In genomic region chr5:55037046-55037771, GRCh38 we compare ENCODE assay signal across 8 cellular contexts. TPM values are rescaled to one million over a fixed set of nuclear protein-coding genes. Genes with fewer than 3 reads are reported as not detected.
DNase-seq lines count a peak whose midpoint lies in the region; ATAC-seq, FAIRE-seq and TF ChIP-seq lines count a peak whose summit lies in the region.

No MANE protein-coding gene starts in this region.

- H3K36me3 ChIP-seq in keratinocyte (ENCODE audit: control insufficient read depth in 2 of 2, extremely low read depth in 1 of 2, insufficient read depth in 2 of 2, low read length in 2 of 2): no peaks in the 10 kb centered on the region

- dilution Hi-C loops in keratinocyte (cut with MboI; ENCODE audit: extremely low pct_ligation_motif_present, low sequenced_read_pairs): no loop called here

- H3K4me3 ChIP-seq in keratinocyte (ENCODE audit: control insufficient read depth in 2 of 3, extremely low read depth in 1 of 3, insufficient read depth in 2 of 3, low read depth in 1 of 3, low read length in 3 of 3): no peak overlapping the region

- H4K20me1 ChIP-seq in keratinocyte (ENCODE audit: control insufficient read depth, extremely low read depth, insufficient read depth, low read length): no peaks in the 10 kb centered on the region

- H3K9me3 Mint-ChIP-seq in stimulated activated naive CD8-positive, alpha-beta T cell treated with anti-CD3 and anti-CD28 coated beads, Interleukin-15, amount 100 ng/mL, for 72 hours: no peaks in the 10 kb centered on the region
- no peaks in the 10 kb centered on the region for H3K9me3 Mint-ChIP-seq in chondrocyte (ENCODE audit: low read depth)

- peak in 2 of 3 experiments; percentile 18 to 20 for TF ChIP-seq CTCF in keratinocyte (optimal IDR thresholded peaks at IDR 0.05 in 1 of 3, IDR thresholded peaks at IDR 0.05 in 1 of 3, conservative IDR thresholded peaks at IDR 0.05 in 1 of 3; ENCODE audit: extremely low read depth in 1 of 3, insufficient read depth in 2 of 3, low read length in 3 of 3)
- TF ChIP-seq CTCF in chondrocyte (IDR thresholded peaks at IDR 0.05): no peak

- TF ChIP-seq POLR2A in GM18505 (IDR thresholded peaks at IDR 0.05; ENCODE audit: borderline replicate concordance, extremely low read depth, insufficient read depth, insufficient read length): no peak

- peak overlapping the region; percentile 27 to 47 for H3K4me3 Mint-ChIP-seq in stimulated activated naive CD8-positive, alpha-beta T cell treated with anti-CD3 and anti-CD28 coated beads, Interleukin-15, amount 100 ng/mL, for 72 hours
- no peak overlapping the region for H3K4me3 Mint-ChIP-seq in chondrocyte (ENCODE audit: unreplicated experiment)

- no peaks in the 10 kb centered on the region for H3K36me3 Mint-ChIP-seq in chondrocyte (ENCODE audit: low read depth)

- no peaks in the 10 kb centered on the region for H3K4me1 ChIP-seq in keratinocyte (ENCODE audit: control insufficient read depth, extremely low read depth, insufficient read depth, low read length)

- H3K27me3 ChIP-seq in keratinocyte (ENCODE audit: control insufficient read depth, extremely low read depth, insufficient read depth, low read length): peaks cover 3% of the 10 kb centered on the region

- FAIRE-seq in keratinocyte (lab: Jason Lieb, UNC): no peak

- H3K9me1 ChIP-seq in keratinocyte (ENCODE audit: control insufficient read depth, extremely low read depth, insufficient read depth, low read length): no peaks in the 10 kb centered on the region

- no peaks in the 10 kb centered on the region for H3K27me3 Mint-ChIP-seq in stimulated activated naive CD8-positive, alpha-beta T cell treated with anti-CD3 and anti-CD28 coated beads, Interleukin-15, amount 100 ng/mL, for 72 hours
- no peaks in the 10 kb centered on the region for H3K27me3 Mint-ChIP-seq in chondrocyte (ENCODE audit: low read depth)

- H3K4me1 Mint-ChIP-seq in stimulated activated naive CD8-positive, alpha-beta T cell treated with anti-CD3 and anti-CD28 coated beads, Interleukin-15, amount 100 ng/mL, for 72 hours: peaks cover 57% of the 10 kb centered on the region
- H3K4me1 Mint-ChIP-seq in chondrocyte (ENCODE audit: low read depth): peaks cover 12% of the 10 kb centered on the region

- H2AFZ ChIP-seq in keratinocyte (ENCODE audit: control insufficient read depth, low read length): no peak overlapping the region

- peak; percentile 99 for ATAC-seq in stimulated activated naive CD8-positive, alpha-beta T cell treated with anti-CD3 and anti-CD28 coated beads, Interleukin-15, amount 100 ng/mL, for 72 hours
- no peak for ATAC-seq in HG03460 (IDR thresholded peaks at IDR 0.05; ENCODE audit: unreplicated experiment)
- no peak for ATAC-seq in GM18505 (IDR thresholded peaks at IDR 0.05; ENCODE audit: unreplicated experiment)

- H3K4me2 ChIP-seq in keratinocyte (ENCODE audit: control insufficient read depth, extremely low read depth, insufficient read depth, low read depth, low read length): no peak overlapping the region

- H3K9me3 ChIP-seq in keratinocyte (ENCODE audit: control insufficient read depth, low read depth, low read length): no peaks in the 10 kb centered on the region

- H3K79me2 ChIP-seq in keratinocyte (ENCODE audit: control insufficient read depth, insufficient read depth, low read length): no peaks in the 10 kb centered on the region

- H3K27ac Mint-ChIP-seq in stimulated activated naive CD8-positive, alpha-beta T cell treated with anti-CD3 and anti-CD28 coated beads, Interleukin-15, amount 100 ng/mL, for 72 hours: peak overlapping the region; percentile 50 to 82
- H3K27ac Mint-ChIP-seq in chondrocyte (ENCODE audit: unreplicated experiment): no peak overlapping the region

- H3K9ac ChIP-seq in keratinocyte (ENCODE audit: control insufficient read depth, extremely low read depth, insufficient read depth, low read length): no peak overlapping the region

- peak; percentile 70 for DNase-seq in NK-92 treated with Interleukin-12 subunit alpha and Interleukin-12 subunit beta, amount 100 ng/mL, for 24 hours (lab: John Stamatoyannopoulos, UW)
- DNase-seq in NK-92 (lab: John Stamatoyannopoulos, UW; ENCODE audit: unreplicated experiment) (no peak), keratinocyte (ENCODE audit: low read depth, low spot score) (no peak), chondrocyte (ENCODE audit: low spot score) (no peak)
- DNase-seq in activated T-cell treated with anti-CD3 and anti-CD28 coated beads, Interleukin-2, amount 50 U/mL, for 1 hour: peak; percentile 40
- peak; percentile 54 to 85 for DNase-seq in stimulated activated naive CD8-positive, alpha-beta T cell treated with anti-CD3 and anti-CD28 coated beads, Interleukin-15, amount 100 ng/mL, for 72 hours

- H3K27ac ChIP-seq in keratinocyte (ENCODE audit: control insufficient read depth, insufficient read depth, low read length): no peak overlapping the region

RNA-seq across cellular contexts. Expression of gene GZMK, which starts 13.2 kb away (rescaled TPM):
- not detected in 3 replicates for polyA plus RNA-seq in keratinocyte
- not detected for polyA plus RNA-seq in keratinocyte (2011; ENCODE audit: low read depth)
- polyA plus RNA-seq in keratinocyte (2011; cell fraction: cytosol; rRNA removed): not detected in 2 replicates
- polyA plus RNA-seq in keratinocyte (2011; cell fraction: nucleus; rRNA removed): not detected in 2 replicates
- not detected in 2 replicates for polyA plus RNA-seq in keratinocyte (2012; ENCODE audit: low replicate concordance)
- polyA minus RNA-seq in keratinocyte: not detected in 3 replicates
- polyA minus RNA-seq in keratinocyte (2011; cell fraction: cytosol; rRNA and poly(A)+ RNA removed): not detected
- polyA minus RNA-seq in keratinocyte (2011; cell fraction: nucleus; rRNA and poly(A)+ RNA removed): not detected in 2 replicates
- total RNA-seq in chondrocyte: not detected in 3 replicates

RNA-seq across cellular contexts. Expression of gene ESM1, which starts 51.8 kb away (rescaled TPM):
- polyA plus RNA-seq in keratinocyte: 0.07 TPM in 1 of 3 replicates, not detected in the others
- 0.66 TPM for polyA plus RNA-seq in keratinocyte (2011; ENCODE audit: low read depth)
- not detected in 2 replicates for polyA plus RNA-seq in keratinocyte (2011; cell fraction: cytosol; rRNA removed)
- 0.23 TPM in 1 of 2 replicates, not detected in the other for polyA plus RNA-seq in keratinocyte (2011; cell fraction: nucleus; rRNA removed)
- not detected in 2 replicates for polyA plus RNA-seq in keratinocyte (2012; ENCODE audit: low replicate concordance)
- not detected in 3 replicates for polyA minus RNA-seq in keratinocyte
- polyA minus RNA-seq in keratinocyte (2011; cell fraction: cytosol; rRNA and poly(A)+ RNA removed): not detected
- not detected in 2 replicates for polyA minus RNA-seq in keratinocyte (2011; cell fraction: nucleus; rRNA and poly(A)+ RNA removed)
- total RNA-seq in chondrocyte: not detected in 3 replicates

Comparison
In these comparisons a context has a peak if more than half of its experiments do, and no peak if none do; other contexts are left out.
1. DNase-seq: peak in NK-92 treated with Interleukin-12 subunit alpha and Interleukin-12 subunit beta, amount 100 ng/mL, for 24 hours (single experiment), activated T-cell treated with anti-CD3 and anti-CD28 coated beads, Interleukin-2, amount 50 U/mL, for 1 hour (single experiment) and stimulated activated naive CD8-positive, alpha-beta T cell treated with anti-CD3 and anti-CD28 coated beads, Interleukin-15, amount 100 ng/mL, for 72 hours (2 of 2); none in NK-92 (single experiment), keratinocyte (single experiment) and chondrocyte (single experiment).